Comparison of ENCODE assay signal across 26 cellular contexts in the genomic region with DNA sequence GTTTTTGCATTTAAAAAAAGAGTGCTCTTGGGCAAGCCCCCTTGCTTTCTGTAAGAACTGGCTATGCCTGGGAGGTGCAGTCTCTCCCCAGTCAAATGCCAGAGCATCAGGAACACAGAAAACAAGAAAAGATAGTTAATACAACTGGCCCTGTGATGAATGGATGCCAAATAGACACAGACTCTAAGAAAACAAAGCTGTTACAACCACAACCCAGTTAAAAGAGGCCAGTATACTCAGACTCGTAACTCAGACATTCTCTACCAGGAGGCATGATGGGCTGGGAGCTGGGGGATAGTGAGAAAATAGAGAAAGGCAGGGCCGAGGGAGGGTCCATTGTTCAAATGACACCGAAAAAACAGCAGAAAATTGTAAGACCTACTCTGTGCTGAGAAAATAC. TPM values are rescaled to one million over a fixed set of nuclear protein-coding genes. Genes with fewer than 3 reads are reported as not detected.
"Had no signal": no experiment of that assay in that cellular context is flagged by ENCODE, and none has a peak within 500 bp of the region (broad histone marks: within the 10 kb centered on the region; RNA-seq: fewer than 3 reads in every experiment).

No MANE protein-coding gene starts in this region.

- H3K27me3 ChIP-seq: adrenal gland, body of pancreas, cardiac muscle cell, left lung, pancreas, right atrium auricular region had no signal

- DNase-seq: activated CD4-positive, alpha-beta T cell treated with anti-CD3 and anti-CD28 coated beads, Interleukin-2, amount 10 ng/mL, durations not matched to agents 7 days and 5 days; activated CD4-positive, CD25-positive, alpha-beta regulatory T cell treated with anti-CD3 and anti-CD28 coated beads, Interleukin-2, amount 50 U/mL, for 72 hours; activated CD8-positive, alpha-beta T cell treated with anti-CD3 and anti-CD28 coated beads for 36 hours; activated gamma-delta T cell; adrenal gland; body of pancreas; effector CD8-positive, alpha-beta T cell; erythroblast; foreskin keratinocyte; immature natural killer cell; left lung; mammary epithelial cell; midbrain; nephron progenitor cell; pancreas; psoas muscle; stimulated activated CD4-positive, alpha-beta T cell treated with anti-CD3 and anti-CD28 coated beads, Interleukin-4, amount 100 ng/mL, for 24 hours; stimulated activated naive CD4-positive, alpha-beta T cell treated with Interleukin-2 at 50 U/mL for 16 hours; WERI-Rb-1 had no signal

- H3K4me3 Mint-ChIP-seq: activated CD4-positive, alpha-beta T cell treated with anti-CD3 and anti-CD28 coated beads, Interleukin-2, amount 10 ng/mL, durations not matched to agents 7 days and 5 days; activated CD8-positive, alpha-beta T cell treated with anti-CD3 and anti-CD28 coated beads for 36 hours; activated naive CD8-positive, alpha-beta T cell; activated T-helper 1 cell treated with anti-CD3 and anti-CD28 coated beads, Interleukin-12 subunit alpha, Interleukin-12 subunit beta, Interleukin-2, Interleukin-4 antibody, amounts not matched to agents 30 ng/mL and 10 ng/mL and 1 ng/mL, durations not matched to agents 14 hours and 24 hours and 36 hours; dendritic cell treated with granulocyte-macrophage colony-stimulating factor and Interleukin-4, amounts not matched to agents 40 ng/mL and 50 ng/mL, for 4 days; immature natural killer cell; nephron progenitor cell; T-helper 2 cell treated with Interferon-gamma antibody and Interleukin-4, amounts not matched to agents 5 μg/mL and 100 μg/mL, for 36 hours had no signal

- H3K9me3 Mint-ChIP-seq: activated CD4-positive, alpha-beta T cell treated with anti-CD3 and anti-CD28 coated beads, Interleukin-2, amount 10 ng/mL, durations not matched to agents 7 days and 5 days; activated CD8-positive, alpha-beta T cell treated with anti-CD3 and anti-CD28 coated beads for 36 hours; activated T-helper 1 cell treated with anti-CD3 and anti-CD28 coated beads, Interleukin-12 subunit alpha, Interleukin-12 subunit beta, Interleukin-2, Interleukin-4 antibody, amounts not matched to agents 30 ng/mL and 10 ng/mL and 1 ng/mL, durations not matched to agents 14 hours and 24 hours and 36 hours; immature natural killer cell; nephron progenitor cell; T-helper 2 cell treated with Interferon-gamma antibody and Interleukin-4, amounts not matched to agents 5 μg/mL and 100 μg/mL, for 36 hours had no signal

- H3K27me3 Mint-ChIP-seq: activated CD4-positive, alpha-beta T cell treated with anti-CD3 and anti-CD28 coated beads, Interleukin-2, amount 10 ng/mL, durations not matched to agents 7 days and 5 days; activated CD8-positive, alpha-beta T cell treated with anti-CD3 and anti-CD28 coated beads for 36 hours; activated naive CD8-positive, alpha-beta T cell; dendritic cell treated with granulocyte-macrophage colony-stimulating factor and Interleukin-4, amounts not matched to agents 40 ng/mL and 50 ng/mL, for 4 days had no signal

- H3K36me3 Mint-ChIP-seq: activated naive CD8-positive, alpha-beta T cell had no signal

- ATAC-seq: body of pancreas, left lung had no signal

- H3K4me3 ChIP-seq: adrenal gland, body of pancreas, cardiac muscle cell, left lung, pancreas, psoas muscle, right atrium auricular region had no signal

- H3K27ac Mint-ChIP-seq: activated CD4-positive, alpha-beta T cell treated with anti-CD3 and anti-CD28 coated beads, Interleukin-2, amount 10 ng/mL, durations not matched to agents 7 days and 5 days; activated CD8-positive, alpha-beta T cell treated with anti-CD3 and anti-CD28 coated beads for 36 hours; activated naive CD8-positive, alpha-beta T cell; activated T-helper 1 cell treated with anti-CD3 and anti-CD28 coated beads, Interleukin-12 subunit alpha, Interleukin-12 subunit beta, Interleukin-2, Interleukin-4 antibody, amounts not matched to agents 30 ng/mL and 10 ng/mL and 1 ng/mL, durations not matched to agents 14 hours and 24 hours and 36 hours; dendritic cell treated with granulocyte-macrophage colony-stimulating factor and Interleukin-4, amounts not matched to agents 40 ng/mL and 50 ng/mL, for 4 days; T-helper 2 cell treated with Interferon-gamma antibody and Interleukin-4, amounts not matched to agents 5 μg/mL and 100 μg/mL, for 36 hours had no signal

- H3K27ac ChIP-seq: adrenal gland, body of pancreas, cardiac muscle cell, foreskin keratinocyte, left lung, pancreas, psoas muscle, WERI-Rb-1 had no signal

RNA-seq across cellular contexts. Expression of a gene that starts 32.5 kb away (rescaled TPM):
- total RNA-seq: activated CD4-positive, alpha-beta T cell treated with anti-CD3 and anti-CD28 coated beads, Interleukin-2, amount 10 ng/mL, durations not matched to agents 7 days and 5 days; activated CD8-positive, alpha-beta T cell treated with anti-CD3 and anti-CD28 coated beads for 36 hours; activated T-helper 1 cell treated with anti-CD3 and anti-CD28 coated beads, Interleukin-12 subunit alpha, Interleukin-12 subunit beta, Interleukin-2, Interleukin-4 antibody, amounts not matched to agents 30 ng/mL and 10 ng/mL and 1 ng/mL, durations not matched to agents 14 hours and 24 hours and 36 hours; cardiac muscle cell; foreskin keratinocyte; kidney epithelial cell; mammary epithelial cell had no signal
